1 cellular context compared by ENCODE assay signal in the genomic region with DNA sequence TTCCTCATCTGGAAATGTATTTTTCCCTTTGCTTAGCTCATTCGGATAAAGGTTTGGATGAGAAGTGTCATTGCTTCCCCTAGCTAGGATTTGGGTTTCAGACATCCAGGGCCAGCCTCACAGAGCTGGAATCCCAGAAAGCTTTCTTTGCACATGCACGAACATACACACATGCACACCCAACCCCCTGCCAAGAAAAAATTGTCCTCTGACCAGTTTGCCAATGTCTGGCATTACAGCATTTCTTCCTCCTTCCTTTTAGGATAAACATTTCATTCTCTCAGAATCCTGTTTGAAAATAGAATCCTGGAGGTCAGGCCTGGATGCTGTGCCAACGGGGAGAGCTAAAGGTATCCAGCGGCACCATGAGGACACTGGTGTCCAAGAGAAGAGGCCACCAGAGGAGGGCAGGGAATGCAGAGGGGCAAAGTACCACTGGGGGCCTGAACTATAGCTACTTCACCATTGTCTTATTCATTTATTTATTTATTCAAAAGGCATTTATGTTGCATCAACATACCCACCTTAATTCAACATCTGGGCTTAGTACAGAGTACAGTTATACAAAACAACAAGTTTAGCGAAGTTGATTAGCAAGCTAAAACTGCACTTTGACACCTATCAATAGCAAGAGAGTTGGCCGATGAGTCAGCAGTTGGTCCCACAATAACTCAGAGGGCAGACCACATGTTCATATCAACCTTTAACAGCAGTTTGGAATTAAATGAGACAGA.
TF ChIP-seq lines count a peak whose summit lies in the region.

No MANE protein-coding gene starts in this region.

TF ChIP-seq in HepG2, 621 proteins besides CTCF, POLR2A, EP300 and RAD21 (continued from another document):
- TF ChIP-seq, protein P1, sequence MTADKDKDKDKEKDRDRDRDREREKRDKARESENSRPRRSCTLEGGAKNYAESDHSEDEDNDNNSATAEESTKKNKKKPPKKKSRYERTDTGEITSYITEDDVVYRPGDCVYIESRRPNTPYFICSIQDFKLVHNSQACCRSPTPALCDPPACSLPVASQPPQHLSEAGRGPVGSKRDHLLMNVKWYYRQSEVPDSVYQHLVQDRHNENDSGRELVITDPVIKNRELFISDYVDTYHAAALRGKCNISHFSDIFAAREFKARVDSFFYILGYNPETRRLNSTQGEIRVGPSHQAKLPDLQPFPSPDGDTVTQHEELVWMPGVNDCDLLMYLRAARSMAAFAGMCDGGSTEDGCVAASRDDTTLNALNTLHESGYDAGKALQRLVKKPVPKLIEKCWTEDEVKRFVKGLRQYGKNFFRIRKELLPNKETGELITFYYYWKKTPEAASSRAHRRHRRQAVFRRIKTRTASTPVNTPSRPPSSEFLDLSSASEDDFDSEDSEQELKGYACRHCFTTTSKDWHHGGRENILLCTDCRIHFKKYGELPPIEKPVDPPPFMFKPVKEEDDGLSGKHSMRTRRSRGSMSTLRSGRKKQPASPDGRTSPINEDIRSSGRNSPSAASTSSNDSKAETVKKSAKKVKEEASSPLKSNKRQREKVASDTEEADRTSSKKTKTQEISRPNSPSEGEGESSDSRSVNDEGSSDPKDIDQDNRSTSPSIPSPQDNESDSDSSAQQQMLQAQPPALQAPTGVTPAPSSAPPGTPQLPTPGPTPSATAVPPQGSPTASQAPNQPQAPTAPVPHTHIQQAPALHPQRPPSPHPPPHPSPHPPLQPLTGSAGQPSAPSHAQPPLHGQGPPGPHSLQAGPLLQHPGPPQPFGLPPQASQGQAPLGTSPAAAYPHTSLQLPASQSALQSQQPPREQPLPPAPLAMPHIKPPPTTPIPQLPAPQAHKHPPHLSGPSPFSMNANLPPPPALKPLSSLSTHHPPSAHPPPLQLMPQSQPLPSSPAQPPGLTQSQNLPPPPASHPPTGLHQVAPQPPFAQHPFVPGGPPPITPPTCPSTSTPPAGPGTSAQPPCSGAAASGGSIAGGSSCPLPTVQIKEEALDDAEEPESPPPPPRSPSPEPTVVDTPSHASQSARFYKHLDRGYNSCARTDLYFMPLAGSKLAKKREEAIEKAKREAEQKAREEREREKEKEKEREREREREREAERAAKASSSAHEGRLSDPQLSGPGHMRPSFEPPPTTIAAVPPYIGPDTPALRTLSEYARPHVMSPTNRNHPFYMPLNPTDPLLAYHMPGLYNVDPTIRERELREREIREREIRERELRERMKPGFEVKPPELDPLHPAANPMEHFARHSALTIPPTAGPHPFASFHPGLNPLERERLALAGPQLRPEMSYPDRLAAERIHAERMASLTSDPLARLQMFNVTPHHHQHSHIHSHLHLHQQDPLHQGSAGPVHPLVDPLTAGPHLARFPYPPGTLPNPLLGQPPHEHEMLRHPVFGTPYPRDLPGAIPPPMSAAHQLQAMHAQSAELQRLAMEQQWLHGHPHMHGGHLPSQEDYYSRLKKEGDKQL (CRISPR knock-in tag; IDR thresholded peaks at IDR 0.05; ENCODE audit: low read depth): no peak
